ENCODE assay signal across 12 cellular contexts in the genomic region with DNA sequence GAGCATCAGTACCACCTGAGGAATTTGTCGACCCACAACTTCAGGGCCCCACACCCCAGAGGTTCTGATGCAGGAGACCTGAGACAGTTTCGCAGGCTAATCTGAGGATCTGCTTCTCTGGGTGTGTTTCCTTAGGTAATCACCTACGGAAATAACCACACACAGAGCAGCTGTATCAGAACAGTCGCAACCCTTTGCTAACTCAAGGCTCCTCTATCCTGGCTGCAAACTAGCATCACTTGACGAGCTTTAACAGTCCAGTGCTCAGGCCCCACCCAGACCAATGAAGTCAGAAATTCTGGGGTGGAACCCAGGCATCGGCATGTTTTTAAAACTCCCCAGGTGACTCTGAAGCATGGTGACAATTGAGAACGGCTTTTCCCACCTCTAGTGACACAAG. TPM values are rescaled to one million over a fixed set of nuclear protein-coding genes. Genes with fewer than 3 reads are reported as not detected.
DNase-seq lines count a peak whose midpoint lies in the region; ATAC-seq and TF ChIP-seq lines count a peak whose summit lies in the region.
"Had no signal": no experiment of that assay in that cellular context is flagged by ENCODE, and none has a peak within 500 bp of the region (broad histone marks: within the 10 kb centered on the region; RNA-seq: fewer than 3 reads in every experiment).

No MANE protein-coding gene starts in this region.

- H3K27ac Mint-ChIP-seq in T-helper 17 cell (no peak overlapping the region), mesothelial cell of epicardium (no peak overlapping the region)
- H3K27ac Mint-ChIP-seq in activated T-helper 1 cell treated with anti-CD3 and anti-CD28 coated beads, Interleukin-12 subunit alpha, Interleukin-12 subunit beta, Interleukin-2, Interleukin-4 antibody, amounts not matched to agents 30 ng/mL and 10 ng/mL and 1 ng/mL, durations not matched to agents 14 hours and 24 hours and 36 hours = no peak overlapping the region
- H3K27ac Mint-ChIP-seq: activated naive CD8-positive, alpha-beta T cell treated with anti-CD3 and anti-CD28 coated beads, Interleukin-2, amount 10 ng/mL, durations not matched to agents 7 days and 5 days had no signal

- ATAC-seq in GM19324 (IDR thresholded peaks at IDR 0.05; ENCODE audit: low FRiP score, unreplicated experiment) (peak; percentile 39), HG02852 (IDR thresholded peaks at IDR 0.05; ENCODE audit: unreplicated experiment) (peak; percentile 53), T-helper 17 cell (peak; percentile 54), HG03457 (IDR thresholded peaks at IDR 0.05; ENCODE audit: unreplicated experiment) (no peak)

- no peaks in the 10 kb centered on the region for H3K9me3 ChIP-seq in T-helper 17 cell (ENCODE audit: control insufficient read depth, low read length, poor library complexity, severe bottlenecking)
- H3K9me3 ChIP-seq: SJCRH30 had no signal

- no peak overlapping the region for H3K4me3 ChIP-seq in GM12865 (ENCODE audit: low read depth, low read length)
- H3K4me3 ChIP-seq: SJCRH30 had no signal

- H3K9me3 Mint-ChIP-seq in mesothelial cell of epicardium = peaks cover 3% of the 10 kb centered on the region
- no peaks in the 10 kb centered on the region for H3K9me3 Mint-ChIP-seq in activated T-helper 1 cell treated with anti-CD3 and anti-CD28 coated beads, Interleukin-12 subunit alpha, Interleukin-12 subunit beta, Interleukin-2, Interleukin-4 antibody, amounts not matched to agents 30 ng/mL and 10 ng/mL and 1 ng/mL, durations not matched to agents 14 hours and 24 hours and 36 hours
- H3K9me3 Mint-ChIP-seq: activated naive CD8-positive, alpha-beta T cell treated with anti-CD3 and anti-CD28 coated beads, Interleukin-2, amount 10 ng/mL, durations not matched to agents 7 days and 5 days had no signal

- intact Hi-C loops in activated T-helper 1 cell treated with anti-CD3 and anti-CD28 coated beads, Interleukin-12 subunit alpha, Interleukin-12 subunit beta, Interleukin-2, Interleukin-4 antibody, amounts not matched to agents 30 ng/mL and 10 ng/mL and 1 ng/mL, durations not matched to agents 14 hours and 24 hours and 36 hours (cut with micrococcal nuclease) = no loop called here

- H3K4me3 Mint-ChIP-seq in T-helper 17 cell (no peak overlapping the region), mesothelial cell of epicardium (no peak overlapping the region)
- H3K4me3 Mint-ChIP-seq in activated T-helper 1 cell treated with anti-CD3 and anti-CD28 coated beads, Interleukin-12 subunit alpha, Interleukin-12 subunit beta, Interleukin-2, Interleukin-4 antibody, amounts not matched to agents 30 ng/mL and 10 ng/mL and 1 ng/mL, durations not matched to agents 14 hours and 24 hours and 36 hours = no peak overlapping the region
- H3K4me3 Mint-ChIP-seq: activated naive CD8-positive, alpha-beta T cell treated with anti-CD3 and anti-CD28 coated beads, Interleukin-2, amount 10 ng/mL, durations not matched to agents 7 days and 5 days had no signal

- H3K4me1 Mint-ChIP-seq in T-helper 17 cell (peaks cover 4% of the 10 kb centered on the region), mesothelial cell of epicardium (peaks cover 7% of the 10 kb centered on the region)
- no peaks in the 10 kb centered on the region for H3K4me1 Mint-ChIP-seq in activated T-helper 1 cell treated with anti-CD3 and anti-CD28 coated beads, Interleukin-12 subunit alpha, Interleukin-12 subunit beta, Interleukin-2, Interleukin-4 antibody, amounts not matched to agents 30 ng/mL and 10 ng/mL and 1 ng/mL, durations not matched to agents 14 hours and 24 hours and 36 hours (ENCODE audit: low read depth)

- DNase-seq in GM12865 (ENCODE audit: low read depth) = peak; percentile 89
- DNase-seq in T-helper 17 cell = no peak
- no peak for DNase-seq in mesothelial cell of epicardium (ENCODE audit: low spot score in 2 of 2, unreplicated experiment in 2 of 2)
- no peak for DNase-seq in CD1c-positive myeloid dendritic cell (ENCODE audit: extremely low spot score)
- DNase-seq in activated T-helper 1 cell treated with anti-CD3 and anti-CD28 coated beads, Interleukin-12 subunit alpha, Interleukin-12 subunit beta, Interleukin-2, Interleukin-4 antibody, amounts not matched to agents 30 ng/mL and 10 ng/mL and 1 ng/mL, durations not matched to agents 14 hours and 24 hours and 36 hours (ENCODE audit: low spot score) = no peak
- DNase-seq: activated naive CD8-positive, alpha-beta T cell treated with anti-CD3 and anti-CD28 coated beads, Interleukin-2, amount 10 ng/mL, durations not matched to agents 7 days and 5 days; DMS79; mesenchymal stem cell; SJCRH30 had no signal

- H3K36me3 Mint-ChIP-seq in T-helper 17 cell (ENCODE audit: low read depth) = peaks cover 5% of the 10 kb centered on the region
- no peaks in the 10 kb centered on the region for H3K36me3 Mint-ChIP-seq in mesothelial cell of epicardium
- no peaks in the 10 kb centered on the region for H3K36me3 Mint-ChIP-seq in activated T-helper 1 cell treated with anti-CD3 and anti-CD28 coated beads, Interleukin-12 subunit alpha, Interleukin-12 subunit beta, Interleukin-2, Interleukin-4 antibody, amounts not matched to agents 30 ng/mL and 10 ng/mL and 1 ng/mL, durations not matched to agents 14 hours and 24 hours and 36 hours (ENCODE audit: low read depth)
- H3K36me3 Mint-ChIP-seq: activated naive CD8-positive, alpha-beta T cell treated with anti-CD3 and anti-CD28 coated beads, Interleukin-2, amount 10 ng/mL, durations not matched to agents 7 days and 5 days had no signal

- TF ChIP-seq CTCF in GM12865 (IDR thresholded peaks at IDR 0.05; ENCODE audit: insufficient read depth, low read depth, low read length, missing control alignments) (no peak), mesothelial cell of epicardium (IDR thresholded peaks at IDR 0.05; ENCODE audit: unreplicated experiment) (no peak)

- H3K27me3 Mint-ChIP-seq in T-helper 17 cell = peaks cover 45% of the 10 kb centered on the region
- peaks cover 1% of the 10 kb centered on the region for H3K27me3 Mint-ChIP-seq in mesothelial cell of epicardium (ENCODE audit: low read depth)
- H3K27me3 Mint-ChIP-seq in activated T-helper 1 cell treated with anti-CD3 and anti-CD28 coated beads, Interleukin-12 subunit alpha, Interleukin-12 subunit beta, Interleukin-2, Interleukin-4 antibody, amounts not matched to agents 30 ng/mL and 10 ng/mL and 1 ng/mL, durations not matched to agents 14 hours and 24 hours and 36 hours (ENCODE audit: insufficient read depth) = peaks cover 10% of the 10 kb centered on the region

RNA-seq across cellular contexts. Expression of a gene that starts 20.7 kb away (rescaled TPM):
- total RNA-seq in T-helper 17 cell = 1 to 10 TPM in 1 of 2 donors, under 1 TPM in 1; 0.55 to 3.1 TPM
- total RNA-seq in mesothelial cell of epicardium = 8.3 to 9.8 TPM (median 8.9 TPM) in 3 replicates
- 0.61 TPM in 1 of 2 replicates, not detected in the other for total RNA-seq in activated T-helper 1 cell treated with anti-CD3 and anti-CD28 coated beads, Interleukin-12 subunit alpha, Interleukin-12 subunit beta, Interleukin-2, Interleukin-4 antibody, amounts not matched to agents 30 ng/mL and 10 ng/mL and 1 ng/mL, durations not matched to agents 14 hours and 24 hours and 36 hours

RNA-seq across cellular contexts. Expression of a gene that starts 28.0 kb away (rescaled TPM):
- total RNA-seq in T-helper 17 cell (100 to 1,000 TPM; 150 to 171 TPM), mesothelial cell of epicardium (115 to 118 TPM (median 117 TPM) in 3 replicates)
- 125 and 127 TPM in 2 replicates for total RNA-seq in activated T-helper 1 cell treated with anti-CD3 and anti-CD28 coated beads, Interleukin-12 subunit alpha, Interleukin-12 subunit beta, Interleukin-2, Interleukin-4 antibody, amounts not matched to agents 30 ng/mL and 10 ng/mL and 1 ng/mL, durations not matched to agents 14 hours and 24 hours and 36 hours

RNA-seq across cellular contexts. Expression of a gene that starts 35.2 kb away (rescaled TPM):
- total RNA-seq in T-helper 17 cell (10 to 100 TPM; 36.2 to 44.6 TPM), mesothelial cell of epicardium (67.4 to 77.0 TPM (median 74.4 TPM) in 3 replicates)
- 187 and 196 TPM in 2 replicates for total RNA-seq in activated T-helper 1 cell treated with anti-CD3 and anti-CD28 coated beads, Interleukin-12 subunit alpha, Interleukin-12 subunit beta, Interleukin-2, Interleukin-4 antibody, amounts not matched to agents 30 ng/mL and 10 ng/mL and 1 ng/mL, durations not matched to agents 14 hours and 24 hours and 36 hours

RNA-seq across cellular contexts. Expression of a gene that starts 41.9 kb away (rescaled TPM):
- total RNA-seq in T-helper 17 cell (1 to 10 TPM in 1 of 2 donors, under 1 TPM in 1; 0.85 to 1.0 TPM), mesothelial cell of epicardium (302 to 306 TPM (median 304 TPM) in 3 replicates)
- 1.5 and 2.6 TPM in 2 replicates for total RNA-seq in activated T-helper 1 cell treated with anti-CD3 and anti-CD28 coated beads, Interleukin-12 subunit alpha, Interleukin-12 subunit beta, Interleukin-2, Interleukin-4 antibody, amounts not matched to agents 30 ng/mL and 10 ng/mL and 1 ng/mL, durations not matched to agents 14 hours and 24 hours and 36 hours
